1 cellular context compared by ENCODE assay signal in genomic region chr2:38095079-38095478, GRCh38.
TF ChIP-seq lines count a peak whose summit lies in the region.

No MANE protein-coding gene starts in this region.

TF ChIP-seq in K562, 482 proteins besides CTCF, POLR2A, EP300 and RAD21 (continued from another document):
- TF ChIP-seq, protein P1, sequence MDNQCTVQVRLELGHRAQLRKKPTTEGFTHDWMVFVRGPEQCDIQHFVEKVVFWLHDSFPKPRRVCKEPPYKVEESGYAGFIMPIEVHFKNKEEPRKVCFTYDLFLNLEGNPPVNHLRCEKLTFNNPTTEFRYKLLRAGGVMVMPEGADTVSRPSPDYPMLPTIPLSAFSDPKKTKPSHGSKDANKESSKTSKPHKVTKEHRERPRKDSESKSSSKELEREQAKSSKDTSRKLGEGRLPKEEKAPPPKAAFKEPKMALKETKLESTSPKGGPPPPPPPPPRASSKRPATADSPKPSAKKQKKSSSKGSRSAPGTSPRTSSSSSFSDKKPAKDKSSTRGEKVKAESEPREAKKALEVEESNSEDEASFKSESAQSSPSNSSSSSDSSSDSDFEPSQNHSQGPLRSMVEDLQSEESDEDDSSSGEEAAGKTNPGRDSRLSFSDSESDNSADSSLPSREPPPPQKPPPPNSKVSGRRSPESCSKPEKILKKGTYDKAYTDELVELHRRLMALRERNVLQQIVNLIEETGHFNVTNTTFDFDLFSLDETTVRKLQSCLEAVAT (IDR thresholded peaks at IDR 0.05): no peak
